ENCODE assay signal across 8 cellular contexts in the genomic region with DNA sequence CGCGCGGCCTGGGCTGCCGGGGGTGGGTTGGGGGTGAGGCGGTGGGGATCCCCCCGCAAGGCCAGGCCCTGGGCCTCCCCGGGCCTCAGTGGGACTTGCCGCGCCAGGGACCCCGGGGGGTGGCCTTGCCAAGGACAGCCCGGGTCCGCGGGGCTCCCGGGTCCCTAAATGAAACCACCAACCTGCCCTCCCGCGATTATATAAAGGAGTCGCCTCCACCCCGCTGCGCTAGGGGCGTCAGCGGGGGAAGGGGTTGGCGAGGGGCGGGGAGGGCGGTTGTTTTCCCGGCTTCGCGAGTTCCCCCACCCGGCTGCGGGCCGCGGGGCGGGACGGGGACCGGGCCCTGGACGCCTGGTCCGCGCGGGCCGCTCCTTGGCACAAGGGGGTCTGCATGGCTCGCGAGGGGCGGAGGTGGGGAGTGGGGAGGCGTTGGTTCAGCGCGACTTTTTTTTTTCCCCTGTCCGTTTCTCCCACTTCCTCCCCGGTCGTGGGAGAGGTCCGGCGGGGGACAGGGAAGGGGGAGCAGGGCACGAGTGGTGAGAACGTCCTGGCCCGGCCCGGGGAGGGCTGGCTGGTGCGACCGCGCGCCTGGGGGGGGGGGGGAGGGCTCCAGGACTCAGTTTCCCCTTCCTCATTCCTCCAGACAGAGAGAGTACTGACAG. TPM values are rescaled to one million over a fixed set of nuclear protein-coding genes. Genes with fewer than 3 reads are reported as not detected.
DNase-seq lines count a peak whose midpoint lies in the region; ATAC-seq and TF ChIP-seq lines count a peak whose summit lies in the region.

No MANE protein-coding gene starts in this region.

- peak overlapping the region; percentile 87 for H3K4me2 ChIP-seq in OCI-LY3 (ENCODE audit: low read length)

- DNase-seq in dermis blood vessel endothelial cell = peak; percentile 36
- no peak for DNase-seq in HuH-7.5 (ENCODE audit: low spot score)
- DNase-seq in NCI-H524 treated with DMSO at 0.1 percent for 48 hours (lab: John Stamatoyannopoulos, UW) = no peak
- DNase-seq in foreskin keratinocyte = no peak
- no peak for DNase-seq in cerebellar cortex (ENCODE audit: low spot score)

- H3K4me1 ChIP-seq in OCI-LY3 (ENCODE audit: low read length) = peaks cover 23% of the 10 kb centered on the region
- peaks cover 7% of the 10 kb centered on the region for H3K4me1 ChIP-seq in mesodermal cell (ENCODE audit: control insufficient read depth, insufficient read depth, low read length, poor library complexity, severe bottlenecking)
- no peaks in the 10 kb centered on the region for H3K4me1 ChIP-seq in foreskin keratinocyte

- H2AFZ ChIP-seq in OCI-LY3 (ENCODE audit: low read depth, low read length) = peak overlapping the region; percentile 32; the same call in 1 of the 2 replicates

- H3K4me3 ChIP-seq in GM08714 (ENCODE audit: low read length) (peak overlapping the region; percentile 94), OCI-LY3 (ENCODE audit: low read length) (peak overlapping the region; percentile 96), mesodermal cell (ENCODE audit: extremely low read depth, insufficient read depth, low read length, poor library complexity, severe bottlenecking) (peak overlapping the region; percentile 84)

- no peak for TF ChIP-seq CTCF in OCI-LY3 (IDR thresholded peaks at IDR 0.05; ENCODE audit: low read depth, low read length)
- TF ChIP-seq CTCF in foreskin keratinocyte (conservative IDR thresholded peaks at IDR 0.05) = no peak

- H3K9me3 ChIP-seq in OCI-LY3 (ENCODE audit: insufficient read depth, low read length) = no peaks in the 10 kb centered on the region
- no peaks in the 10 kb centered on the region for H3K9me3 ChIP-seq in mesodermal cell (ENCODE audit: control insufficient read depth, low read length)

- H3K27ac ChIP-seq in OCI-LY3 (ENCODE audit: low read length) (0 out of 2 replicates have a peak overlapping the region, but pooled peaks have one; percentile 1), mesodermal cell (ENCODE audit: low read depth, low read length, severe bottlenecking) (no peak overlapping the region), foreskin keratinocyte (no peak overlapping the region)

- peak overlapping the region; percentile 98 for H3K9ac ChIP-seq in OCI-LY3 (ENCODE audit: low read length)

- H3K36me3 ChIP-seq in OCI-LY3 (replicated peaks; ENCODE audit: low read depth, low read length) (peaks cover 18% of the 10 kb centered on the region), mesodermal cell (ENCODE audit: control insufficient read depth, insufficient read depth, low read length) (peaks cover 8% of the 10 kb centered on the region)

- 0 to 3% methylated on average over 25 of the region's 58 CpGs for WGBS in mesodermal cell (ENCODE audit: insufficient coverage in 2 of 2), 2 experiments

- peaks cover 32% of the 10 kb centered on the region for H3K79me2 ChIP-seq in OCI-LY3 (ENCODE audit: low read length)

- H3K27me3 ChIP-seq in OCI-LY3 (ENCODE audit: low read depth, low read length) = peaks cover 6% of the 10 kb centered on the region; the same call in 1 of the 2 replicates
- peaks cover 4% of the 10 kb centered on the region for H3K27me3 ChIP-seq in foreskin keratinocyte

- peaks cover 24% of the 10 kb centered on the region for H4K20me1 ChIP-seq in OCI-LY3 (ENCODE audit: insufficient read depth, low read length)

- no peak for ATAC-seq in foreskin keratinocyte

RNA-seq across cellular contexts. Expression of gene ZBTB7A, which starts 0.8 kb away (rescaled TPM):
- total RNA-seq in dermis blood vessel endothelial cell = 17.4 and 30.3 TPM in 2 replicates
- 9.1 TPM for polyA plus RNA-seq in mesodermal cell (2013, experiment 1 of 2)
- polyA plus RNA-seq in mesodermal cell (2013, experiment 2 of 2) = 8.0 TPM
- total RNA-seq in foreskin keratinocyte = 18.1 and 20.1 TPM in 2 replicates
- 10.0 and 10.4 TPM in 2 replicates for polyA plus RNA-seq in foreskin keratinocyte

RNA-seq across cellular contexts. Expression of gene MAP2K2, which starts 56.4 kb away (rescaled TPM):
- total RNA-seq in dermis blood vessel endothelial cell (152 and 183 TPM in 2 replicates), foreskin keratinocyte (125 and 130 TPM in 2 replicates)
- polyA plus RNA-seq in mesodermal cell (2013, experiment 1 of 2) = 164 TPM
- polyA plus RNA-seq in mesodermal cell (2013, experiment 2 of 2) = 138 TPM
- 161 and 178 TPM in 2 replicates for polyA plus RNA-seq in foreskin keratinocyte

RNA-seq across cellular contexts. Expression of gene PIAS4, which starts 60.0 kb away (rescaled TPM):
- 22.0 and 27.2 TPM in 2 replicates for total RNA-seq in dermis blood vessel endothelial cell
- polyA plus RNA-seq in mesodermal cell (2013, experiment 1 of 2) = 37.9 TPM
- 25.8 TPM for polyA plus RNA-seq in mesodermal cell (2013, experiment 2 of 2)
- 22.0 and 23.9 TPM in 2 replicates for total RNA-seq in foreskin keratinocyte
- 10.7 and 11.9 TPM in 2 replicates for polyA plus RNA-seq in foreskin keratinocyte
